Comparison of ENCODE assay signal across 25 cellular contexts in genomic region chr7:3437467-3437866, GRCh38.
DNase-seq lines count a peak whose midpoint lies in the region; ATAC-seq and TF ChIP-seq lines count a peak whose summit lies in the region.
"Had no signal": no experiment of that assay in that cellular context is flagged by ENCODE, and none has a peak within 500 bp of the region (broad histone marks: within the 10 kb centered on the region; RNA-seq: fewer than 3 reads in every experiment).

No MANE protein-coding gene starts in this region.

- no peak for DNase-seq in AG04450 (ENCODE audit: low read depth, low spot score)
- DNase-seq in Panc1 (ENCODE audit: low read depth, low spot score): no peak
- no peak for DNase-seq in mammary epithelial cell
- DNase-seq in trophoblast cell: no peak
- no peak for DNase-seq in OCI-M2 (lab: John Stamatoyannopoulos, UW; ENCODE audit: unreplicated experiment)
- DNase-seq in NCI-H510A (lab: John Stamatoyannopoulos, UW): no peak
- DNase-seq: activated CD4-positive, alpha-beta T cell treated with anti-CD3 and anti-CD28 coated beads, Interleukin-2, amount 50 U/mL, for 4 hours; activated naive CD4-positive, alpha-beta T cell treated with Interleukin-2 at 50 U/mL for 16 hours; body of pancreas; gastrocnemius medialis; Karpas-422; MV-4-11; NCI-H1436; NCI-H2081; NCI-H82; ovary; retina; stimulated activated naive CD8-positive, alpha-beta T cell treated with anti-CD3 and anti-CD28 coated beads, Interleukin-15, amount 100 ng/mL, for 72 hours; T-helper 17 cell had no signal

- H3K4me1 ChIP-seq in Panc1 (ENCODE audit: control insufficient read depth, insufficient read depth, low read length): peaks cover 57% of the 10 kb centered on the region
- peaks cover 12% of the 10 kb centered on the region for H3K4me1 ChIP-seq in mammary epithelial cell (ENCODE audit: insufficient read depth, low read length)
- H3K4me1 ChIP-seq in trophoblast cell (ENCODE audit: control insufficient read depth in 1 of 2, insufficient read depth in 2 of 2, low read length in 2 of 2): peaks cover 3 to 12% of the 10 kb centered on the region in 2 experiments
- H3K4me1 ChIP-seq: BLaER1, gastrocnemius medialis had no signal

- H3K27me3 ChIP-seq in AG04450 (ENCODE audit: control insufficient read depth, insufficient read depth, low read length): no peaks in the 10 kb centered on the region
- no peaks in the 10 kb centered on the region for H3K27me3 ChIP-seq in Panc1 (ENCODE audit: control insufficient read depth, insufficient read depth, low read length)
- no peaks in the 10 kb centered on the region for H3K27me3 ChIP-seq in mammary epithelial cell (ENCODE audit: insufficient read depth, low read length)
- H3K27me3 ChIP-seq in trophoblast cell (ENCODE audit: insufficient read depth, low read length): no peaks in the 10 kb centered on the region
- H3K27me3 ChIP-seq: BLaER1, body of pancreas, gastrocnemius medialis, ovary had no signal

- H3K4me2 ChIP-seq in mammary epithelial cell (ENCODE audit: insufficient read depth, low read depth, low read length) (peak overlapping the region; percentile 77), trophoblast cell (ENCODE audit: low read length) (no peak overlapping the region)
- H3K4me2 ChIP-seq: BLaER1 had no signal

- in situ Hi-C loops in Panc1 (cut with HindIII; ENCODE audit: low pct_unique_long_range_greater_than_20kb, low sequenced_read_pairs) (no loop called here), mammary epithelial cell (cut with MboI; ENCODE audit: low sequenced_read_pairs in 2 of 2) (no loop called here)

- H3K36me3 ChIP-seq in Panc1 (ENCODE audit: control insufficient read depth, insufficient read depth, low read length) (no peaks in the 10 kb centered on the region), mammary epithelial cell (ENCODE audit: insufficient read depth, low read length) (no peaks in the 10 kb centered on the region), trophoblast cell (ENCODE audit: control insufficient read depth in 1 of 2, insufficient read depth in 2 of 2, low read length in 2 of 2) (no peaks in the 10 kb centered on the region)
- H3K36me3 ChIP-seq: BLaER1, gastrocnemius medialis, ovary, thoracic aorta had no signal

- no peak overlapping the region for H4K12ac ChIP-seq in trophoblast cell (ENCODE audit: low read depth, low read length)

- no peak overlapping the region for H3K27ac ChIP-seq in AG04450 (ENCODE audit: low read depth, low read length)
- peak overlapping the region; percentile 89 for H3K27ac ChIP-seq in Panc1 (ENCODE audit: low read length)
- H3K27ac ChIP-seq in mammary epithelial cell (ENCODE audit: insufficient read depth, low read depth, low read length): no peak overlapping the region
- peak overlapping the region; percentile 49 for H3K27ac ChIP-seq in trophoblast cell (ENCODE audit: low read depth, low read length)
- H3K27ac ChIP-seq: BLaER1, body of pancreas, gastrocnemius medialis, HL-60, ovary, thoracic aorta had no signal

- peak overlapping the region; percentile 14 for H2BK5ac ChIP-seq in trophoblast cell (ENCODE audit: low read depth, low read length, poor library complexity)

- H3K79me1 ChIP-seq in trophoblast cell (ENCODE audit: low read length): peaks cover 3% of the 10 kb centered on the region

- BruUV-seq in Panc1 (replicated peaks; lab: Mats Ljungman, UMichigan) (no TSS peak), mammary epithelial cell (replicated peaks; lab: Mats Ljungman, UMichigan) (no TSS peak)

- no peak overlapping the region for H3K18ac ChIP-seq in trophoblast cell (ENCODE audit: low read length)

- intact Hi-C loops in Panc1 (cut with micrococcal nuclease; ENCODE audit: unreplicated experiment): loop anchor here (10.0 kb wide), 1 partner anchor 133 kb away; the partner anchor contains the start of gene SDK1
- intact Hi-C loops in mammary epithelial cell (cut with micrococcal nuclease): no loop called here

- peak overlapping the region; percentile 53 for H3K14ac ChIP-seq in trophoblast cell (ENCODE audit: low read length)

- no peak for TF ChIP-seq CTCF in AG04450 (IDR thresholded peaks at IDR 0.05; ENCODE audit: low read depth, low read length)
- no peak for TF ChIP-seq CTCF in Panc1 (IDR thresholded peaks at IDR 0.05)
- TF ChIP-seq CTCF in mammary epithelial cell (conservative IDR thresholded peaks at IDR 0.05 in 1 of 2, IDR thresholded peaks at IDR 0.05 in 1 of 2; ENCODE audit: extremely low read depth in 1 of 2, insufficient read depth in 1 of 2, low read depth in 1 of 2, low read length in 2 of 2): no peak

- no peak overlapping the region for H4K8ac ChIP-seq in trophoblast cell (ENCODE audit: low read depth, low read length)

- 84% methylated on average over 6 of the region's 6 CpGs for WGBS in mammary epithelial cell (ENCODE audit: low coverage, missing lambda C conversion rate)
- WGBS in trophoblast cell (ENCODE audit: extremely low coverage, insufficient coverage, insufficient read length): no CpG with 5 or more reads among the region's 6 CpGs

- CTCF ChIA-PET in AG04450 (lab: Charles Lee): no interaction called here
- CTCF ChIA-PET in Panc1 (lab: Charles Lee): no interaction called here
- CTCF ChIA-PET in mammary epithelial cell (lab: Charles Lee; ENCODE audit: low non-redundant PET): interaction anchor here (0.7 kb wide), 1 partner anchor 589 kb away, joined by 3 read pairs; no protein-coding TSS in a partner anchor

- peak overlapping the region; percentile 75 for H3K4ac ChIP-seq in trophoblast cell (ENCODE audit: low read depth, low read length)

- no peak overlapping the region for H2AFZ ChIP-seq in mammary epithelial cell (ENCODE audit: low read depth, low read length)
- H2AFZ ChIP-seq in trophoblast cell (ENCODE audit: insufficient read depth, low read length, poor library complexity): peak overlapping the region; percentile 38

- no peak overlapping the region for H3K9ac ChIP-seq in mammary epithelial cell (ENCODE audit: insufficient read depth, low read length)
- H3K9ac ChIP-seq in trophoblast cell (ENCODE audit: low read length): no peak overlapping the region
- H3K9ac ChIP-seq: BLaER1 had no signal

- no peaks in the 10 kb centered on the region for H4K20me1 ChIP-seq in mammary epithelial cell (ENCODE audit: insufficient read depth, low read length)
- H4K20me1 ChIP-seq: BLaER1 had no signal

- POLR2A ChIA-PET in AG04450 (lab: Yijun Ruan, JAX): no interaction called here
- POLR2A ChIA-PET in Panc1 (lab: Charles Lee): no interaction called here

- H3K79me2 ChIP-seq in mammary epithelial cell (ENCODE audit: insufficient read depth, low read length) (no peaks in the 10 kb centered on the region), trophoblast cell (ENCODE audit: control insufficient read depth, insufficient read depth, low read length, poor library complexity) (no peaks in the 10 kb centered on the region)

- peak; percentile 78 for ATAC-seq in Panc1
- ATAC-seq in HG02981 (IDR thresholded peaks at IDR 0.05; ENCODE audit: unreplicated experiment): no peak
- no peak for ATAC-seq in HG03025 (IDR thresholded peaks at IDR 0.05; ENCODE audit: low FRiP score, unreplicated experiment)
- ATAC-seq: body of pancreas; gastrocnemius medialis; stimulated activated naive CD8-positive, alpha-beta T cell treated with anti-CD3 and anti-CD28 coated beads, Interleukin-15, amount 100 ng/mL, for 72 hours; T-helper 17 cell had no signal

- dilution Hi-C loops in mammary epithelial cell (cut with HindIII; ENCODE audit: low sequenced_read_pairs): no loop called here

- H3K4me3 ChIP-seq in AG04450 (ENCODE audit: low read depth, low read length): 0 out of 2 replicates have a peak overlapping the region, but pooled peaks have one; percentile 2
- H3K4me3 ChIP-seq in Panc1 (ENCODE audit: low read depth in 2 of 2, low read length in 2 of 2): peak overlapping the region; percentile 41 to 55
- no peak overlapping the region for H3K4me3 ChIP-seq in mammary epithelial cell (replicated peaks in 1 of 3; ENCODE audit: insufficient read depth in 1 of 3, low read depth in 2 of 3, low read length in 3 of 3)
- H3K4me3 ChIP-seq in trophoblast cell (ENCODE audit: low read depth, low read length): no peak overlapping the region
- H3K4me3 ChIP-seq: BLaER1, body of pancreas, gastrocnemius medialis, lung, ovary, thoracic aorta had no signal

- H2BK12ac ChIP-seq in trophoblast cell (ENCODE audit: low read length): peak overlapping the region; percentile 86

- no peak overlapping the region for H3K23ac ChIP-seq in trophoblast cell (ENCODE audit: low read length)

- H4K91ac ChIP-seq in trophoblast cell (ENCODE audit: low read depth, low read length): peak overlapping the region; percentile 86

- H3K9me3 ChIP-seq in AG04450 (ENCODE audit: control insufficient read depth, insufficient read depth, low read length): no peaks in the 10 kb centered on the region
- H3K9me3 ChIP-seq in Panc1 (ENCODE audit: control insufficient read depth, insufficient read depth, low read depth, low read length): no peaks in the 10 kb centered on the region
- no peaks in the 10 kb centered on the region for H3K9me3 ChIP-seq in mammary epithelial cell (replicated peaks; ENCODE audit: insufficient read depth, low read length)
- H3K9me3 ChIP-seq in trophoblast cell (ENCODE audit: insufficient read depth, low read depth, low read length): no peaks in the 10 kb centered on the region
- H3K9me3 ChIP-seq: BLaER1, body of pancreas, gastrocnemius medialis, ovary, thoracic aorta had no signal

- H2BK120ac ChIP-seq in trophoblast cell (ENCODE audit: insufficient read depth, low read length, poor library complexity): peak overlapping the region; percentile 81

- peak overlapping the region; percentile 73 for H2AK5ac ChIP-seq in trophoblast cell (ENCODE audit: low read length)

Comparison
In these comparisons a context has a peak if more than half of its experiments do, and no peak if none do; other contexts are left out.
1. H3K27ac ChIP-seq: peak in Panc1 (single experiment) and trophoblast cell (single experiment); none in AG04450 (single experiment) and mammary epithelial cell (single experiment).
2. H3K4me3 ChIP-seq: peak in AG04450 (single experiment) and Panc1 (2 of 2); none in mammary epithelial cell (0 of 3) and trophoblast cell (single experiment).